ENCODE assay signal across 8 cellular contexts in genomic region chr11:43681543-43681942, GRCh38.
A peak's percentile ranks its signal among the peaks of the same experiment; 100 is the strongest.
DNase-seq lines count a peak whose midpoint lies in the region; ATAC-seq and TF ChIP-seq lines count a peak whose summit lies in the region.

No MANE protein-coding gene starts in this region.

- peak overlapping the region; percentile 77 for H3K4me3 ChIP-seq in GM12864 (ENCODE audit: low read depth, low read length)
- peak overlapping the region; percentile 91 for H3K4me3 ChIP-seq in brain microvascular endothelial cell (ENCODE audit: low read depth, low read length)

- H3K27me3 ChIP-seq in brain microvascular endothelial cell (replicated peaks) = no peaks in the 10 kb centered on the region

- no peak for ATAC-seq in GM19324 (IDR thresholded peaks at IDR 0.05; ENCODE audit: low FRiP score, unreplicated experiment)
- ATAC-seq in HG02981 (IDR thresholded peaks at IDR 0.05; ENCODE audit: unreplicated experiment) = no peak

- no peak for DNase-seq in GM12864 (ENCODE audit: low read depth)
- DNase-seq in NCI-H2171 treated with DMSO at 0.1 percent for 48 hours (lab: John Stamatoyannopoulos, UW) = peak; percentile 43
- no peak for DNase-seq in brain microvascular endothelial cell
- peak; percentile 9 for DNase-seq in medulla oblongata (ENCODE audit: extremely low spot score)
- DNase-seq in KBM-7 = no peak
- DNase-seq in amygdala (lab: John Stamatoyannopoulos, UW) = no peak

- H3K36me3 ChIP-seq in brain microvascular endothelial cell (replicated peaks) = no peaks in the 10 kb centered on the region

- in situ Hi-C loops in brain microvascular endothelial cell (cut with HindIII; ENCODE audit: low pct_ligation_motif_present, low sequenced_read_pairs) = no loop called here
- in situ Hi-C loops in KBM-7 (cut with MboI; ENCODE audit: low pct_unique_long_range_greater_than_20kb, low sequenced_read_pairs) = no loop called here

- TF ChIP-seq CTCF in GM12864 (IDR thresholded peaks at IDR 0.05; ENCODE audit: low read depth, low read length, missing control alignments) (no peak), brain microvascular endothelial cell (IDR thresholded peaks at IDR 0.05; ENCODE audit: low read depth, low read length, missing control alignments) (no peak)

- peak overlapping the region; percentile 82 for H3K27ac ChIP-seq in brain microvascular endothelial cell

Comparison
In these comparisons a context has a peak if more than half of its experiments do, and no peak if none do; other contexts are left out.
1. DNase-seq: peak in NCI-H2171 treated with DMSO at 0.1 percent for 48 hours (single experiment) and medulla oblongata (single experiment); none in GM12864 (single experiment), brain microvascular endothelial cell (single experiment), KBM-7 (single experiment) and amygdala (0 of 56).